20 cellular contexts compared by ENCODE assay signal in genomic region chr20:34948030-34948429, GRCh38. TPM values are rescaled to one million over a fixed set of nuclear protein-coding genes. Genes with fewer than 3 reads are reported as not detected.
A peak's percentile ranks its signal among the peaks of the same experiment; 100 is the strongest.
DNase-seq lines count a peak whose midpoint lies in the region; ATAC-seq and TF ChIP-seq lines count a peak whose summit lies in the region.
"Had no signal": no experiment of that assay in that cellular context is flagged by ENCODE, and none has a peak within 500 bp of the region (broad histone marks: within the 10 kb centered on the region; RNA-seq: fewer than 3 reads in every experiment).

No MANE protein-coding gene starts in this region.

- no peaks in the 10 kb centered on the region for H3K9me3 Mint-ChIP-seq in activated T-helper 1 cell treated with anti-CD3 and anti-CD28 coated beads, Interleukin-12 subunit alpha, Interleukin-12 subunit beta, Interleukin-2, Interleukin-4 antibody, amounts not matched to agents 30 ng/mL and 10 ng/mL and 1 ng/mL, durations not matched to agents 14 hours and 24 hours and 36 hours
- no peaks in the 10 kb centered on the region for H3K9me3 Mint-ChIP-seq in stimulated activated naive CD8-positive, alpha-beta T cell treated with anti-CD3 and anti-CD28 coated beads, Interleukin-15, amount 100 ng/mL, for 72 hours
- H3K9me3 Mint-ChIP-seq: activated CD4-positive, alpha-beta memory T cell treated with anti-CD3 and anti-CD28 coated beads, Interleukin-2, amount 10 ng/mL, durations not matched to agents 7 days and 5 days; type B pancreatic cell had no signal

- no peaks in the 10 kb centered on the region for H3K9me2 ChIP-seq in hepatocyte (replicated peaks; ENCODE audit: insufficient read depth)

- no peaks in the 10 kb centered on the region for H3K4me1 Mint-ChIP-seq in activated T-helper 1 cell treated with anti-CD3 and anti-CD28 coated beads, Interleukin-12 subunit alpha, Interleukin-12 subunit beta, Interleukin-2, Interleukin-4 antibody, amounts not matched to agents 30 ng/mL and 10 ng/mL and 1 ng/mL, durations not matched to agents 14 hours and 24 hours and 36 hours (ENCODE audit: low read depth)
- peaks cover 11% of the 10 kb centered on the region for H3K4me1 Mint-ChIP-seq in stimulated activated naive CD8-positive, alpha-beta T cell treated with anti-CD3 and anti-CD28 coated beads, Interleukin-15, amount 100 ng/mL, for 72 hours

- H3K4me3 ChIP-seq in hepatocyte (no peak overlapping the region), spleen (no peak overlapping the region)
- H3K4me3 ChIP-seq: pancreas had no signal

- H3K4me3 Mint-ChIP-seq in activated T-helper 1 cell treated with anti-CD3 and anti-CD28 coated beads, Interleukin-12 subunit alpha, Interleukin-12 subunit beta, Interleukin-2, Interleukin-4 antibody, amounts not matched to agents 30 ng/mL and 10 ng/mL and 1 ng/mL, durations not matched to agents 14 hours and 24 hours and 36 hours: no peak overlapping the region
- no peak overlapping the region for H3K4me3 Mint-ChIP-seq in stimulated activated naive CD8-positive, alpha-beta T cell treated with anti-CD3 and anti-CD28 coated beads, Interleukin-15, amount 100 ng/mL, for 72 hours
- H3K4me3 Mint-ChIP-seq: activated CD4-positive, alpha-beta memory T cell treated with anti-CD3 and anti-CD28 coated beads, Interleukin-2, amount 10 ng/mL, durations not matched to agents 7 days and 5 days; B cell; type B pancreatic cell had no signal

- no peak overlapping the region for H2AFZ ChIP-seq in hepatocyte

- no peaks in the 10 kb centered on the region for H4K20me1 ChIP-seq in hepatocyte (ENCODE audit: insufficient read depth, poor library complexity, severe bottlenecking)

- intact Hi-C loops in spleen (cut with DNase I; ENCODE audit: low total_unique reads): no loop called here
- intact Hi-C loops in activated T-helper 1 cell treated with anti-CD3 and anti-CD28 coated beads, Interleukin-12 subunit alpha, Interleukin-12 subunit beta, Interleukin-2, Interleukin-4 antibody, amounts not matched to agents 30 ng/mL and 10 ng/mL and 1 ng/mL, durations not matched to agents 14 hours and 24 hours and 36 hours (cut with micrococcal nuclease): no loop called here

- H3K27ac Mint-ChIP-seq in activated T-helper 1 cell treated with anti-CD3 and anti-CD28 coated beads, Interleukin-12 subunit alpha, Interleukin-12 subunit beta, Interleukin-2, Interleukin-4 antibody, amounts not matched to agents 30 ng/mL and 10 ng/mL and 1 ng/mL, durations not matched to agents 14 hours and 24 hours and 36 hours: no peak overlapping the region
- H3K27ac Mint-ChIP-seq in stimulated activated naive CD8-positive, alpha-beta T cell treated with anti-CD3 and anti-CD28 coated beads, Interleukin-15, amount 100 ng/mL, for 72 hours: no peak overlapping the region
- H3K27ac Mint-ChIP-seq: activated CD4-positive, alpha-beta memory T cell treated with anti-CD3 and anti-CD28 coated beads, Interleukin-2, amount 10 ng/mL, durations not matched to agents 7 days and 5 days; B cell; type B pancreatic cell had no signal

- TF ChIP-seq CTCF in hepatocyte (IDR thresholded peaks at IDR 0.05; ENCODE audit: poor library complexity): no peak
- no peak for TF ChIP-seq CTCF in spleen (IDR thresholded peaks at IDR 0.05 in 8 of 11, conservative IDR thresholded peaks at IDR 0.05 in 3 of 11)

- ATAC-seq in stimulated activated naive CD8-positive, alpha-beta T cell treated with anti-CD3 and anti-CD28 coated beads, Interleukin-15, amount 100 ng/mL, for 72 hours: no peak
- ATAC-seq: esophagus mucosa had no signal

- H3K27ac ChIP-seq in hepatocyte: no peak overlapping the region
- no peak overlapping the region for H3K27ac ChIP-seq in spleen
- H3K27ac ChIP-seq: pancreas had no signal

- H3K79me2 ChIP-seq in hepatocyte: no peaks in the 10 kb centered on the region

- H3K27me3 ChIP-seq in hepatocyte (no peaks in the 10 kb centered on the region), spleen (replicated peaks in 1 of 7) (no peaks in the 10 kb centered on the region)
- H3K27me3 ChIP-seq: pancreas had no signal

- no peaks in the 10 kb centered on the region for H3K27me3 Mint-ChIP-seq in activated T-helper 1 cell treated with anti-CD3 and anti-CD28 coated beads, Interleukin-12 subunit alpha, Interleukin-12 subunit beta, Interleukin-2, Interleukin-4 antibody, amounts not matched to agents 30 ng/mL and 10 ng/mL and 1 ng/mL, durations not matched to agents 14 hours and 24 hours and 36 hours (ENCODE audit: insufficient read depth)
- no peaks in the 10 kb centered on the region for H3K27me3 Mint-ChIP-seq in stimulated activated naive CD8-positive, alpha-beta T cell treated with anti-CD3 and anti-CD28 coated beads, Interleukin-15, amount 100 ng/mL, for 72 hours
- H3K27me3 Mint-ChIP-seq: activated CD4-positive, alpha-beta memory T cell treated with anti-CD3 and anti-CD28 coated beads, Interleukin-2, amount 10 ng/mL, durations not matched to agents 7 days and 5 days; B cell; type B pancreatic cell had no signal

- peaks cover 31% of the 10 kb centered on the region for H3K36me3 Mint-ChIP-seq in activated T-helper 1 cell treated with anti-CD3 and anti-CD28 coated beads, Interleukin-12 subunit alpha, Interleukin-12 subunit beta, Interleukin-2, Interleukin-4 antibody, amounts not matched to agents 30 ng/mL and 10 ng/mL and 1 ng/mL, durations not matched to agents 14 hours and 24 hours and 36 hours (ENCODE audit: low read depth)

- no peaks in the 10 kb centered on the region for H3K36me3 ChIP-seq in hepatocyte (replicated peaks; ENCODE audit: insufficient read depth, low read depth)
- peaks cover 0 to 78% (median 29%) of the 10 kb centered on the region in 6 donors for H3K36me3 ChIP-seq in spleen
- H3K36me3 ChIP-seq: pancreas had no signal

- DNase-seq in AG08395 (ENCODE audit: low spot score) (peak; percentile 88), HS-5 (ENCODE audit: low read depth) (peak; percentile 60), astrocyte of the hippocampus (ENCODE audit: low read depth, low spot score) (peak; percentile 50), hepatic stellate cell (ENCODE audit: low spot score) (peak; percentile 68), hepatocyte (ENCODE audit: low spot score) (no peak), spleen (no peak)
- no peak for DNase-seq in activated T-helper 1 cell treated with anti-CD3 and anti-CD28 coated beads, Interleukin-12 subunit alpha, Interleukin-12 subunit beta, Interleukin-2, Interleukin-4 antibody, amounts not matched to agents 30 ng/mL and 10 ng/mL and 1 ng/mL, durations not matched to agents 14 hours and 24 hours and 36 hours (ENCODE audit: low spot score)
- DNase-seq in stimulated activated naive CD8-positive, alpha-beta T cell treated with anti-CD3 and anti-CD28 coated beads, Interleukin-15, amount 100 ng/mL, for 72 hours: no peak
- DNase-seq: activated CD4-positive, alpha-beta memory T cell treated with anti-CD3 and anti-CD28 coated beads, Interleukin-2, amount 10 ng/mL, durations not matched to agents 7 days and 5 days; activated naive CD4-positive, alpha-beta T cell; cerebellar nuclear complex; DMS79 treated with DMSO at 0.1 percent for 48 hours; KG1; midbrain; NCI-H1436; NCI-H524 treated with DMSO at 0.1 percent for 48 hours; pancreas had no signal

- no peak for TF ChIP-seq POLR2A in spleen (IDR thresholded peaks at IDR 0.05)

- H3K9me3 ChIP-seq in hepatocyte (ENCODE audit: low read depth) (no peaks in the 10 kb centered on the region), spleen (no peaks in the 10 kb centered on the region)
- H3K9me3 ChIP-seq: pancreas had no signal

- H3K4me1 ChIP-seq in hepatocyte (ENCODE audit: insufficient read depth) (no peaks in the 10 kb centered on the region), spleen (no peaks in the 10 kb centered on the region)
- H3K4me1 ChIP-seq: pancreas had no signal

- H3K4me2 ChIP-seq in hepatocyte: no peak overlapping the region

RNA-seq across cellular contexts. Expression of gene GSS, which starts 7.6 kb away (rescaled TPM):
- 41.2 and 46.2 TPM in 2 replicates for total RNA-seq in hepatocyte
- 45.2 and 54.7 TPM in 2 replicates for polyA plus RNA-seq in hepatocyte
- 10 to 100 TPM; 23.8 to 46.1 (median 31.8) TPM for total RNA-seq in spleen
- 10 to 100 TPM; 19.8 to 40.0 (median 39.0) TPM for polyA plus RNA-seq in spleen
- total RNA-seq in activated T-helper 1 cell treated with anti-CD3 and anti-CD28 coated beads, Interleukin-12 subunit alpha, Interleukin-12 subunit beta, Interleukin-2, Interleukin-4 antibody, amounts not matched to agents 30 ng/mL and 10 ng/mL and 1 ng/mL, durations not matched to agents 14 hours and 24 hours and 36 hours: 64.1 and 68.0 TPM in 2 replicates

RNA-seq across cellular contexts. Expression of gene MYH7B, which starts 7.6 kb away (rescaled TPM):
- 0.07 TPM in 1 of 2 replicates, not detected in the other for total RNA-seq in hepatocyte
- 0.42 and 1.9 TPM in 2 replicates for polyA plus RNA-seq in hepatocyte
- 1 to 10 TPM in 3 of 7 donors, under 1 TPM in 4; 0.09 to 1.7 (median 0.60) TPM for total RNA-seq in spleen
- under 1 TPM; 0.72 to 0.83 (median 0.77) TPM for polyA plus RNA-seq in spleen
- 0.20 and 0.44 TPM in 2 replicates for total RNA-seq in activated T-helper 1 cell treated with anti-CD3 and anti-CD28 coated beads, Interleukin-12 subunit alpha, Interleukin-12 subunit beta, Interleukin-2, Interleukin-4 antibody, amounts not matched to agents 30 ng/mL and 10 ng/mL and 1 ng/mL, durations not matched to agents 14 hours and 24 hours and 36 hours
- total RNA-seq: esophagus mucosa had no signal

Comparison
In these comparisons a context has a peak if more than half of its experiments do, and no peak if none do; other contexts are left out.
1. DNase-seq: peak in AG08395 (single experiment), HS-5 (single experiment), astrocyte of the hippocampus (single experiment) and hepatic stellate cell (single experiment); none in hepatocyte (single experiment), spleen (single experiment), activated T-helper 1 cell treated with anti-CD3 and anti-CD28 coated beads, Interleukin-12 subunit alpha, Interleukin-12 subunit beta, Interleukin-2, Interleukin-4 antibody, amounts not matched to agents 30 ng/mL and 10 ng/mL and 1 ng/mL, durations not matched to agents 14 hours and 24 hours and 36 hours (single experiment) and stimulated activated naive CD8-positive, alpha-beta T cell treated with anti-CD3 and anti-CD28 coated beads, Interleukin-15, amount 100 ng/mL, for 72 hours (0 of 2).